In the genomic region with DNA sequence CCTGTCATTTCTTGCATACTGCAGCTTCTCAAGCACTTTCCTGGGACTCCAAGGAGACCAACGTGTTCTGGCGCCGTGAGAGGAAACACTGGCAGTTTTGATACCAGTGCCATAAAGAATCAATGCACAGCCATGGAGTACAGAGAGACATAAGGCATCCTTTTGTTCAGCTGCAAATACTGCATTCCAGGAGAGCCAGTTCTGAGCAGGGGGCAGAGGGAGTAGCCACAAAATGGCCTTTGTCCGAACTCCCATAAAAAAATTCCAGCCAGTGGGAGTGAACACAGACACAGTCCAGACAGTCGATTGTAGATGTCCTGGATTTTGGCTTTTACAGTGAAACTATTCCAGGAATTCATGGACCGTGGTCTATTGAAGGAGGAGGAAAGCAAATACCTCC, we compare ENCODE assay signal across 10 cellular contexts. TPM values are rescaled to one million over a fixed set of nuclear protein-coding genes. Genes with fewer than 3 reads are reported as not detected.
DNase-seq lines count a peak whose midpoint lies in the region; ATAC-seq, FAIRE-seq and TF ChIP-seq lines count a peak whose summit lies in the region.
"Had no signal": no experiment of that assay in that cellular context is flagged by ENCODE, and none has a peak within 500 bp of the region (broad histone marks: within the 10 kb centered on the region; RNA-seq: fewer than 3 reads in every experiment).

No MANE protein-coding gene starts in this region.

- FAIRE-seq in frontal cortex (lab: Jason Lieb, UNC) (no peak), pancreas (lab: Jason Lieb, UNC) (no peak)

- 45 to 57% methylated on average over 6 of the region's 6 CpGs for WGBS in pancreas, 2 donors

- intact Hi-C loops in pancreas (cut with DNase I) = no loop called here
- intact Hi-C loops in activated CD4-positive, alpha-beta memory T cell treated with anti-CD3 and anti-CD28 coated beads for 36 hours (cut with micrococcal nuclease) = no loop called here

- H3K36me3 ChIP-seq in SJCRH30 (no peaks in the 10 kb centered on the region), pancreas (no peaks in the 10 kb centered on the region)

- no peak overlapping the region for H3K27ac Mint-ChIP-seq in activated CD4-positive, alpha-beta memory T cell treated with anti-CD3 and anti-CD28 coated beads for 36 hours
- H3K27ac Mint-ChIP-seq: natural killer cell treated with Interleukin-12 subunit alpha and Interleukin-12 subunit beta and Interleukin-15 and Interleukin-18, amount 100 ng/mL, for 72 hours had no signal

- ATAC-seq in pancreas = peak; percentile 56 to 96 (median 86)
- no peak for ATAC-seq in GM21786 (IDR thresholded peaks at IDR 0.05; ENCODE audit: unreplicated experiment)
- no peak for ATAC-seq in GM21528 (IDR thresholded peaks at IDR 0.05; ENCODE audit: low FRiP score, unreplicated experiment)
- no peak for ATAC-seq in GM18519 (IDR thresholded peaks at IDR 0.05; ENCODE audit: low FRiP score, unreplicated experiment)
- ATAC-seq: natural killer cell treated with Interleukin-12 subunit alpha and Interleukin-12 subunit beta and Interleukin-15 and Interleukin-18, amount 100 ng/mL, for 72 hours had no signal

- H3K9me3 ChIP-seq in SJCRH30 (replicated peaks) = no peaks in the 10 kb centered on the region
- H3K9me3 ChIP-seq in pancreas = no peaks in the 10 kb centered on the region

- peak overlapping the region; percentile 21 for H3K4me3 ChIP-seq in SJCRH30
- no peak overlapping the region for H3K4me3 ChIP-seq in pancreas
- H3K4me3 ChIP-seq: SK-N-MC had no signal

- H3K27me3 ChIP-seq in SJCRH30 (no peaks in the 10 kb centered on the region), pancreas (no peaks in the 10 kb centered on the region)

- H3K4me1 Mint-ChIP-seq in activated CD4-positive, alpha-beta memory T cell treated with anti-CD3 and anti-CD28 coated beads for 36 hours (ENCODE audit: low read depth) = no peaks in the 10 kb centered on the region

- H3K27ac ChIP-seq in SJCRH30 (peak overlapping the region; percentile 16; the same call in 1 of the 2 replicates), pancreas (peak overlapping the region; percentile 35 to 67 (median 59))
- H3K27ac ChIP-seq: SK-N-MC had no signal

- TF ChIP-seq CTCF in pancreas (IDR thresholded peaks at IDR 0.05) = no peak

- no peak overlapping the region for H3K4me3 Mint-ChIP-seq in activated CD4-positive, alpha-beta memory T cell treated with anti-CD3 and anti-CD28 coated beads for 36 hours
- H3K4me3 Mint-ChIP-seq: natural killer cell treated with Interleukin-12 subunit alpha and Interleukin-12 subunit beta and Interleukin-15 and Interleukin-18, amount 100 ng/mL, for 72 hours had no signal

- no peaks in the 10 kb centered on the region for H3K9me3 Mint-ChIP-seq in activated CD4-positive, alpha-beta memory T cell treated with anti-CD3 and anti-CD28 coated beads for 36 hours
- H3K9me3 Mint-ChIP-seq: natural killer cell treated with Interleukin-12 subunit alpha and Interleukin-12 subunit beta and Interleukin-15 and Interleukin-18, amount 100 ng/mL, for 72 hours had no signal

- POLR2A ChIA-PET in activated CD4-positive, alpha-beta memory T cell treated with anti-CD3 and anti-CD28 coated beads for 36 hours (lab: Charles Lee) = no interaction called here

- CTCF ChIA-PET in activated CD4-positive, alpha-beta memory T cell treated with anti-CD3 and anti-CD28 coated beads for 36 hours (lab: Charles Lee) = no interaction called here

- DNase-seq in C1 segment of cervical spinal cord (lab: John Stamatoyannopoulos, UW) (peak in 8 of 14 donors; percentile 28 to 63 (median 40)), SJCRH30 (peak; percentile 67 to 75), frontal cortex (ENCODE audit: low spot score in 2 of 2) (peak; percentile 22 to 44), pancreas (peak in 2 of 6 donors; percentile 43 to 47)
- DNase-seq in activated CD4-positive, alpha-beta memory T cell treated with anti-CD3 and anti-CD28 coated beads for 36 hours = no peak

- peaks cover 13% of the 10 kb centered on the region for H3K27me3 Mint-ChIP-seq in activated CD4-positive, alpha-beta memory T cell treated with anti-CD3 and anti-CD28 coated beads for 36 hours

- H3K4me1 ChIP-seq in SJCRH30 (peaks cover 4% of the 10 kb centered on the region; the same call in 1 of the 2 replicates), pancreas (no peaks in the 10 kb centered on the region)

- no peaks in the 10 kb centered on the region for H3K36me3 Mint-ChIP-seq in activated CD4-positive, alpha-beta memory T cell treated with anti-CD3 and anti-CD28 coated beads for 36 hours
- H3K36me3 Mint-ChIP-seq: natural killer cell treated with Interleukin-12 subunit alpha and Interleukin-12 subunit beta and Interleukin-15 and Interleukin-18, amount 100 ng/mL, for 72 hours had no signal

RNA-seq across cellular contexts. Expression of gene TEKT3, which starts 36.2 kb away (rescaled TPM):
- total RNA-seq in SJCRH30 (2014; rRNA removed; shearing (Covaris generic)) = not detected in 2 replicates
- total RNA-seq in frontal cortex (1.2 TPM), pancreas (under 1 TPM in 3 of 6 donors, not detected in 3; 0.23 to 0.43 (median 0.34) TPM)
- 1 to 10 TPM; 1.5 to 2.7 TPM for polyA plus RNA-seq in pancreas
- under 1 TPM in 1 of 2 experiments, not detected in 1; 0.33 TPM for total RNA-seq in activated CD4-positive, alpha-beta memory T cell treated with anti-CD3 and anti-CD28 coated beads for 36 hours

Comparison
In these comparisons a context has a peak if more than half of its experiments do, and no peak if none do; other contexts are left out.
1. ATAC-seq: peak in pancreas (4 of 4); none in GM21786 (single experiment), GM21528 (single experiment) and GM18519 (single experiment).